ENCODE assay signal across 23 cellular contexts in the genomic region with DNA sequence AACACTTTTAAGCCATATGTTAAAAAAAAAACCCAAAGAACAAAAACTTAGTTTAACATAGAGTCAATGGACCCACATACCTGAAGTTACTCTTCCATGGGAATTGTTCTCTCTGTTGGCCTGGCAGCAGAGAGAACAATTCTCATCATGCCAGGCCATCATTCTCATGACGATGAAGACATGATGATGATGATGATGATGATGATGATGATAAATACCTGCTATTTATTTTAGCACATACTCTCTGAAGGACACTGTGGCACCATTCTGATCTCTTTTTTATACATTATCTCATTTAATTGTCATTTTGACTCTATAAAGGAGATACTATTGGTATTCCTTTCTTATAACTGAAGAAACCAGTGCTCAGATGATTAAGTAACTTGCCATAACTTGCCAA.
DNase-seq lines count a peak whose midpoint lies in the region; ATAC-seq and TF ChIP-seq lines count a peak whose summit lies in the region.
"Had no signal": no experiment of that assay in that cellular context is flagged by ENCODE, and none has a peak within 500 bp of the region (broad histone marks: within the 10 kb centered on the region; RNA-seq: fewer than 3 reads in every experiment).

No MANE protein-coding gene starts in this region.

- no peaks in the 10 kb centered on the region for H3K36me3 ChIP-seq in mammary epithelial cell (ENCODE audit: insufficient read depth, low read length)
- no peaks in the 10 kb centered on the region for H3K36me3 ChIP-seq in RWPE2 (ENCODE audit: low read depth)
- H3K36me3 ChIP-seq: BLaER1 treated with 17β-estradiol and CSF1 and Interleukin-3, amounts not matched to agents 10 nM and 100 nM had no signal

- H3K9me3 ChIP-seq in mammary epithelial cell (replicated peaks; ENCODE audit: insufficient read depth, low read length) = no peaks in the 10 kb centered on the region
- H3K9me3 ChIP-seq in RWPE2 (ENCODE audit: severe bottlenecking) = no peaks in the 10 kb centered on the region
- H3K9me3 ChIP-seq: A549; BLaER1 treated with 17β-estradiol and CSF1 and Interleukin-3, amounts not matched to agents 10 nM and 100 nM; Caco-2 had no signal

- H3K4me3 ChIP-seq in mammary epithelial cell (replicated peaks in 1 of 3; ENCODE audit: insufficient read depth in 1 of 3, low read depth in 2 of 3, low read length in 3 of 3) (no peak overlapping the region), RWPE2 (ENCODE audit: severe bottlenecking) (no peak overlapping the region), epithelial cell of esophagus (ENCODE audit: low read length) (no peak overlapping the region)
- H3K4me3 ChIP-seq: A549; BLaER1 treated with 17β-estradiol and CSF1 and Interleukin-3, amounts not matched to agents 10 nM and 100 nM; GM12878 had no signal

- BruUV-seq in mammary epithelial cell (replicated peaks; lab: Mats Ljungman, UMichigan) = no TSS peak
- no TSS peak for BruUV-seq in MCF 10A (replicated peaks; lab: Mats Ljungman, UMichigan)
- no TSS peak for BruUV-seq in Calu3 (replicated peaks; lab: Mats Ljungman, UMichigan)

- intact Hi-C loops in mammary epithelial cell (cut with micrococcal nuclease) = no loop called here
- intact Hi-C loops in MCF 10A (cut with micrococcal nuclease) = no loop called here
- intact Hi-C loops in Calu3 (cut with micrococcal nuclease; ENCODE audit: unreplicated experiment) = loop anchor here (10.0 kb wide), 1 partner anchor 444 kb away; no protein-coding TSS in a partner anchor

- dilution Hi-C loops in mammary epithelial cell (cut with HindIII; ENCODE audit: low sequenced_read_pairs) = no loop called here

- peaks cover 5% of the 10 kb centered on the region for H3K4me1 Mint-ChIP-seq in MCF 10A (ENCODE audit: insufficient read depth, unreplicated experiment)
- H3K4me1 Mint-ChIP-seq in Calu3 (ENCODE audit: low read depth, unreplicated experiment) = peaks cover 71% of the 10 kb centered on the region
- no peaks in the 10 kb centered on the region for H3K4me1 Mint-ChIP-seq in mesothelial cell of epicardium
- H3K4me1 Mint-ChIP-seq: B cell had no signal

- H3K36me3 Mint-ChIP-seq in MCF 10A (ENCODE audit: insufficient read depth, unreplicated experiment) (no peaks in the 10 kb centered on the region), Calu3 (ENCODE audit: insufficient read depth, unreplicated experiment) (peaks cover 32% of the 10 kb centered on the region), mesothelial cell of epicardium (no peaks in the 10 kb centered on the region)
- H3K36me3 Mint-ChIP-seq: CD8-positive, alpha-beta T cell had no signal

- H3K27me3 ChIP-seq in mammary epithelial cell (ENCODE audit: insufficient read depth, low read length) (no peaks in the 10 kb centered on the region), RWPE2 (ENCODE audit: insufficient read depth, poor library complexity, severe bottlenecking) (no peaks in the 10 kb centered on the region)
- H3K27me3 ChIP-seq: BLaER1 treated with 17β-estradiol and CSF1 and Interleukin-3, amounts not matched to agents 10 nM and 100 nM had no signal

- no peaks in the 10 kb centered on the region for H4K20me1 ChIP-seq in mammary epithelial cell (ENCODE audit: insufficient read depth, low read length)
- H4K20me1 ChIP-seq: BLaER1 treated with 17β-estradiol and CSF1 and Interleukin-3, amounts not matched to agents 10 nM and 100 nM had no signal

- H3K27me3 Mint-ChIP-seq in MCF 10A (ENCODE audit: insufficient read depth, unreplicated experiment) = no peaks in the 10 kb centered on the region
- H3K27me3 Mint-ChIP-seq in Calu3 (ENCODE audit: unreplicated experiment) = no peaks in the 10 kb centered on the region
- peaks cover 9% of the 10 kb centered on the region for H3K27me3 Mint-ChIP-seq in mesothelial cell of epicardium (ENCODE audit: low read depth)
- H3K27me3 Mint-ChIP-seq: B cell; CD4-positive, alpha-beta T cell had no signal

- ATAC-seq in RWPE2 (ENCODE audit: low read depth) = no peak
- no peak for ATAC-seq in HG03045 (IDR thresholded peaks at IDR 0.05; ENCODE audit: unreplicated experiment)
- ATAC-seq: CD8-positive, alpha-beta T cell; GM12878 had no signal

- H3K9ac ChIP-seq in mammary epithelial cell (ENCODE audit: insufficient read depth, low read length) = no peak overlapping the region
- H3K9ac ChIP-seq: BLaER1 treated with 17β-estradiol and CSF1 and Interleukin-3, amounts not matched to agents 10 nM and 100 nM had no signal

- H3K4me1 ChIP-seq in mammary epithelial cell (ENCODE audit: insufficient read depth, low read length) (peaks cover 21% of the 10 kb centered on the region), RWPE2 (ENCODE audit: insufficient read depth, poor library complexity, severe bottlenecking) (peaks cover 40% of the 10 kb centered on the region)

- POLR2A ChIA-PET in MCF 10A (lab: Yijun Ruan, JAX) = no interaction called here

- H3K4me3 Mint-ChIP-seq in MCF 10A (ENCODE audit: unreplicated experiment) (no peak overlapping the region), Calu3 (ENCODE audit: low read depth, unreplicated experiment) (no peak overlapping the region), mesothelial cell of epicardium (no peak overlapping the region)
- H3K4me3 Mint-ChIP-seq: B cell; CD4-positive, alpha-beta T cell; CD8-positive, alpha-beta T cell had no signal

- in situ Hi-C loops in mammary epithelial cell (cut with MboI; ENCODE audit: low sequenced_read_pairs in 2 of 2) = no loop called here

- WGBS in mammary epithelial cell (ENCODE audit: low coverage, missing lambda C conversion rate) = 92% methylated on average over 1 of the region's 1 CpG

- no peaks in the 10 kb centered on the region for H3K9me3 Mint-ChIP-seq in MCF 10A (ENCODE audit: unreplicated experiment)
- no peaks in the 10 kb centered on the region for H3K9me3 Mint-ChIP-seq in Calu3 (ENCODE audit: low read depth, unreplicated experiment)
- no peaks in the 10 kb centered on the region for H3K9me3 Mint-ChIP-seq in mesothelial cell of epicardium

- H3K4me2 ChIP-seq in mammary epithelial cell (ENCODE audit: insufficient read depth, low read depth, low read length) = no peak overlapping the region

- H3K27ac Mint-ChIP-seq in MCF 10A (ENCODE audit: low read depth, unreplicated experiment) (no peak overlapping the region), Calu3 (ENCODE audit: unreplicated experiment) (peak overlapping the region; percentile 96), mesothelial cell of epicardium (no peak overlapping the region)
- H3K27ac Mint-ChIP-seq: B cell; CD4-positive, alpha-beta T cell; CD8-positive, alpha-beta T cell had no signal

- H2AFZ ChIP-seq in mammary epithelial cell (ENCODE audit: low read depth, low read length) = no peak overlapping the region

- no peak for TF ChIP-seq CTCF in mammary epithelial cell (conservative IDR thresholded peaks at IDR 0.05 in 1 of 2, IDR thresholded peaks at IDR 0.05 in 1 of 2; ENCODE audit: extremely low read depth in 1 of 2, insufficient read depth in 1 of 2, low read depth in 1 of 2, low read length in 2 of 2)
- no peak for TF ChIP-seq CTCF in MCF 10A (IDR thresholded peaks at IDR 0.05; ENCODE audit: unreplicated experiment)
- TF ChIP-seq CTCF in Calu3 (IDR thresholded peaks at IDR 0.05; ENCODE audit: unreplicated experiment) = no peak
- no peak for TF ChIP-seq CTCF in RWPE2 (IDR thresholded peaks at IDR 0.05; ENCODE audit: poor library complexity, severe bottlenecking)
- TF ChIP-seq CTCF in epithelial cell of esophagus (IDR thresholded peaks at IDR 0.05; ENCODE audit: insufficient read depth, low read depth, low read length, missing control alignments) = no peak
- no peak for TF ChIP-seq CTCF in mesothelial cell of epicardium (IDR thresholded peaks at IDR 0.05; ENCODE audit: unreplicated experiment)

- CTCF ChIA-PET in mammary epithelial cell (lab: Charles Lee; ENCODE audit: low non-redundant PET) (no interaction called here), MCF 10A (lab: Yijun Ruan, JAX) (interaction anchor here (0.6 kb wide), 1 partner anchor 61 kb away, joined by 3 read pairs; no protein-coding TSS in a partner anchor), Calu3 (lab: Charles Lee) (interaction anchor here (0.5 to 0.7 kb wide), 3 partner anchors 77 to 787 kb away, joined by 3 to 9 read pairs (median 3); no protein-coding TSS in a partner anchor)

- no peaks in the 10 kb centered on the region for H3K79me2 ChIP-seq in mammary epithelial cell (ENCODE audit: insufficient read depth, low read length)

- peak; percentile 13 for DNase-seq in mammary epithelial cell
- DNase-seq in MCF 10A (ENCODE audit: unreplicated experiment) = no peak
- DNase-seq in Calu3 = no peak
- no peak for DNase-seq in RWPE2 (ENCODE audit: low spot score)
- peak; percentile 22 for DNase-seq in epithelial cell of esophagus (ENCODE audit: low read depth)
- no peak for DNase-seq in RPMI8226
- no peak for DNase-seq in mesothelial cell of epicardium (ENCODE audit: low spot score in 2 of 2, unreplicated experiment in 2 of 2)
- DNase-seq: AML-193; Caco-2; CD4-positive, alpha-beta T cell; CD8-positive, alpha-beta T cell; DMS 273 treated with DMSO at 0.1 percent for 48 hours; DMS153; DMS79; DND-41; EL; GDM1 had no signal

- H3K27ac ChIP-seq in mammary epithelial cell (ENCODE audit: insufficient read depth, low read depth, low read length) (no peak overlapping the region), RWPE2 (ENCODE audit: poor library complexity, severe bottlenecking) (peak overlapping the region; percentile 86)
- H3K27ac ChIP-seq: 22Rv1 had no signal

Comparison
In these comparisons a context has a peak if more than half of its experiments do, and no peak if none do; other contexts are left out.
1. DNase-seq: peak in mammary epithelial cell (single experiment) and epithelial cell of esophagus (single experiment); none in MCF 10A (single experiment), Calu3 (single experiment), RWPE2 (single experiment), RPMI8226 (single experiment) and mesothelial cell of epicardium (0 of 2).